Comparison of ENCODE assay signal across 18 cellular contexts in the genomic region with DNA sequence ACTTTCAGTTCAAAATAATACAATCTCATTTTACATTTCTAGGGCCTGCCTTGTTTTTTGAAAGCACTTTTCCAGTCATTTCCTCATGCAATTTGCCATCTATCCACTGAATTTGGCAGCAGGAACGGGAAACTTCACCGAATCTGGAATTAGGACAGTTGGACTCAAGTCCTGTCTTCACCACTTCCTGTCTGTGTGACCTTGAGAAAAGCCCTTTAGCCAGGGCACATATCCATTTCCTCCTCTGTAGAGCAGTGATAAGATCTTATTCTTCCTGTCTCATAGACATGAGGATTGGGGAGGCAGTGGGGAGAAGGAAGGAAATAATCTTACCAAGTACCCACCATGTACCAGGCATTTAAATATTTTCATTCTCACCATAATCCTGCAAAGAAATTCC. TPM values are rescaled to one million over a fixed set of nuclear protein-coding genes. Genes with fewer than 3 reads are reported as not detected.
DNase-seq lines count a peak whose midpoint lies in the region; ATAC-seq and TF ChIP-seq lines count a peak whose summit lies in the region.
"Had no signal": no experiment of that assay in that cellular context is flagged by ENCODE, and none has a peak within 500 bp of the region (broad histone marks: within the 10 kb centered on the region; RNA-seq: fewer than 3 reads in every experiment).

No MANE protein-coding gene starts in this region.

- intact Hi-C loops in CD14-positive monocyte (cut with micrococcal nuclease) (no loop called here), activated B cell treated with CpG ODN at 0.5 μM for 24 hours (cut with micrococcal nuclease) (no loop called here), right lobe of liver (cut with DNase I) (no loop called here), posterior cingulate gyrus (cut with DNase I) (no loop called here)

- CTCF ChIA-PET in activated B cell treated with CpG ODN at 0.5 μM for 24 hours (lab: Charles Lee): no interaction called here

- H3K9me3 Mint-ChIP-seq in CD14-positive monocyte (no peaks in the 10 kb centered on the region), activated B cell treated with CpG ODN at 0.5 μM for 24 hours (no peaks in the 10 kb centered on the region)
- H3K9me3 Mint-ChIP-seq: stimulated activated naive B cell treated with anti-CD40 and anti-IgM and Interleukin-4, amounts not matched to agents 10 μg/mL and 1 μg/mL and 100 μg/mL, for 72 hours had no signal

- H3K36me3 Mint-ChIP-seq in CD14-positive monocyte (peaks cover 0 to 2% of the 10 kb centered on the region in 2 donors), activated B cell treated with CpG ODN at 0.5 μM for 24 hours (ENCODE audit: low read depth) (no peaks in the 10 kb centered on the region)
- H3K36me3 Mint-ChIP-seq: stimulated activated naive B cell treated with anti-CD40 and anti-IgM and Interleukin-4, amounts not matched to agents 10 μg/mL and 1 μg/mL and 100 μg/mL, for 72 hours had no signal

- H3K4me3 ChIP-seq in right lobe of liver: no peak overlapping the region
- H3K4me3 ChIP-seq: uterus had no signal

- H3K27me3 Mint-ChIP-seq in CD14-positive monocyte (ENCODE audit: low read depth in 3 of 3) (no peaks in the 10 kb centered on the region), activated B cell treated with CpG ODN at 0.5 μM for 24 hours (no peaks in the 10 kb centered on the region)
- H3K27me3 Mint-ChIP-seq: stimulated activated naive B cell treated with anti-CD40 and anti-IgM and Interleukin-4, amounts not matched to agents 10 μg/mL and 1 μg/mL and 100 μg/mL, for 72 hours had no signal

- WGBS in right lobe of liver (ENCODE audit: insufficient coverage, low coverage, low lambda C conversion rate, missing lambda C conversion rate): 29% methylated on average over 2 of the region's 2 CpGs

- H3K4me3 Mint-ChIP-seq in CD14-positive monocyte (peak overlapping the region in 1 of 2 donors; percentile 23), activated B cell treated with CpG ODN at 0.5 μM for 24 hours (no peak overlapping the region)
- H3K4me3 Mint-ChIP-seq: stimulated activated naive B cell treated with anti-CD40 and anti-IgM and Interleukin-4, amounts not matched to agents 10 μg/mL and 1 μg/mL and 100 μg/mL, for 72 hours had no signal

- H3K4me1 Mint-ChIP-seq in CD14-positive monocyte (peaks cover 56% of the 10 kb centered on the region), activated B cell treated with CpG ODN at 0.5 μM for 24 hours (peaks cover 54% of the 10 kb centered on the region)

- peak overlapping the region in 6 of 7 donors; percentile 13 to 66 (median 40) for H3K27ac Mint-ChIP-seq in CD14-positive monocyte
- H3K27ac Mint-ChIP-seq in activated B cell treated with CpG ODN at 0.5 μM for 24 hours: peak overlapping the region; percentile 6
- H3K27ac Mint-ChIP-seq: stimulated activated naive B cell treated with anti-CD40 and anti-IgM and Interleukin-4, amounts not matched to agents 10 μg/mL and 1 μg/mL and 100 μg/mL, for 72 hours had no signal

- no peaks in the 10 kb centered on the region for H3K27me3 ChIP-seq in right lobe of liver
- H3K27me3 ChIP-seq: uterus had no signal

- H3K9me3 ChIP-seq in right lobe of liver: no peaks in the 10 kb centered on the region
- H3K9me3 ChIP-seq: uterus had no signal

- no peak overlapping the region for H3K27ac ChIP-seq in right lobe of liver
- H3K27ac ChIP-seq: uterus had no signal

- H3K36me3 ChIP-seq in right lobe of liver: no peaks in the 10 kb centered on the region
- H3K36me3 ChIP-seq: uterus had no signal

- ATAC-seq in activated B cell treated with CpG ODN at 0.5 μM for 24 hours (ENCODE audit: low read depth) (no peak), right lobe of liver (peak; percentile 54 to 68 (median 68)), GM21447 (IDR thresholded peaks at IDR 0.05; ENCODE audit: unreplicated experiment) (no peak)
- ATAC-seq: HCT116; stimulated activated naive B cell treated with anti-CD40 and anti-IgM and Interleukin-4, amounts not matched to agents 10 μg/mL and 1 μg/mL and 100 μg/mL, for 72 hours had no signal

- TF ChIP-seq CTCF in CD14-positive monocyte (IDR thresholded peaks at IDR 0.05) (no peak), activated B cell treated with CpG ODN at 0.5 μM for 24 hours (IDR thresholded peaks at IDR 0.05) (no peak), right lobe of liver (IDR thresholded peaks at IDR 0.05) (no peak)

- POLR2A ChIA-PET in activated B cell treated with CpG ODN at 0.5 μM for 24 hours (lab: Charles Lee): no interaction called here

- no peaks in the 10 kb centered on the region for H3K4me1 ChIP-seq in right lobe of liver
- H3K4me1 ChIP-seq: uterus had no signal

- DNase-seq in CD14-positive monocyte (ENCODE audit: low spot score) (no peak), M059J (ENCODE audit: low read depth) (peak; percentile 17), activated B cell treated with CpG ODN at 0.5 μM for 24 hours (no peak), right lobe of liver (no peak), posterior cingulate gyrus (no peak)
- no peak for DNase-seq in activated CD4-positive, CD25-positive, alpha-beta regulatory T cell (lab: John Stamatoyannopoulos, UW)
- DNase-seq in activated CD4-positive, CD25-positive, alpha-beta regulatory T cell treated with anti-CD3 and anti-CD28 coated beads, Interleukin-2, amount 50 U/mL, for 72 hours: no peak
- DNase-seq: activated CD8-positive, alpha-beta memory T cell treated with anti-CD3 and anti-CD28 coated beads for 24 hours; activated gamma-delta T cell; effector CD4-positive, alpha-beta T cell; NCI-H510A; retina; stimulated activated naive B cell treated with anti-CD40 and anti-IgM and Interleukin-4, amounts not matched to agents 10 μg/mL and 1 μg/mL and 100 μg/mL, for 72 hours; T1000; uterus had no signal

- TF ChIP-seq POLR2A in right lobe of liver (IDR thresholded peaks at IDR 0.05): no peak

RNA-seq across cellular contexts. Expression of a gene that starts 12.0 kb away (rescaled TPM):
- polyA plus RNA-seq in CD14-positive monocyte: 1 to 10 TPM; 5.4 to 9.2 TPM
- 72.8 and 96.6 TPM in 2 replicates for total RNA-seq in M059J (2014; rRNA removed; shearing (Covaris generic))
- total RNA-seq in activated B cell treated with CpG ODN at 0.5 μM for 24 hours: 28.7 and 29.1 TPM in 2 replicates
- total RNA-seq in right lobe of liver: 1 to 10 TPM in 4 of 6 experiments, under 1 TPM in 2; 0.77 to 3.6 (median 1.5) TPM
- polyA plus RNA-seq: BJ had no signal

Comparison
In these comparisons a context has a peak if more than half of its experiments do, and no peak if none do; other contexts are left out.
1. ATAC-seq: peak in right lobe of liver (4 of 4); none in activated B cell treated with CpG ODN at 0.5 μM for 24 hours (single experiment) and GM21447 (single experiment).